In genomic region chr9:96048116-96048953, GRCh38 we compare ENCODE assay signal across 11 cellular contexts.
DNase-seq lines count a peak whose midpoint lies in the region; ATAC-seq and TF ChIP-seq lines count a peak whose summit lies in the region.
"Had no signal": no experiment of that assay in that cellular context is flagged by ENCODE, and none has a peak within 500 bp of the region (broad histone marks: within the 10 kb centered on the region; RNA-seq: fewer than 3 reads in every experiment).

No MANE protein-coding gene starts in this region.

- intact Hi-C loops in breast epithelium (cut with DNase I; ENCODE audit: low total_unique reads) = loop anchor here (10.0 kb wide), 1 partner anchor 1294 kb away; no protein-coding TSS in a partner anchor
- intact Hi-C loops in MCF 10A (cut with micrococcal nuclease) = no loop called here

- H3K27me3 ChIP-seq in breast epithelium (no peaks in the 10 kb centered on the region), gastroesophageal sphincter (no peaks in the 10 kb centered on the region)

- CTCF ChIA-PET in MCF 10A (lab: Yijun Ruan, JAX) = interaction anchor here (0.6 kb wide), 1 partner anchor 12 kb away, joined by 3 read pairs; no protein-coding TSS in a partner anchor

- no TSS peak for BruUV-seq in MCF 10A (replicated peaks; lab: Mats Ljungman, UMichigan)

- no peaks in the 10 kb centered on the region for H3K9me3 ChIP-seq in breast epithelium
- H3K9me3 ChIP-seq in gastroesophageal sphincter = no peaks in the 10 kb centered on the region
- H3K9me3 ChIP-seq: neutrophil had no signal

- no peak for TF ChIP-seq POLR2A in breast epithelium (IDR thresholded peaks at IDR 0.05)
- no peak for TF ChIP-seq POLR2A in gastroesophageal sphincter (IDR thresholded peaks at IDR 0.05)

- no peak for TF ChIP-seq CTCF in breast epithelium (IDR thresholded peaks at IDR 0.05)
- no peak for TF ChIP-seq CTCF in MCF 10A (IDR thresholded peaks at IDR 0.05; ENCODE audit: unreplicated experiment)
- TF ChIP-seq CTCF in gastroesophageal sphincter (IDR thresholded peaks at IDR 0.05) = no peak
- no peak for TF ChIP-seq CTCF in neural crest cell (conservative IDR thresholded peaks at IDR 0.05)

- H3K27ac ChIP-seq in breast epithelium (peak overlapping the region; percentile 74 to 83), gastroesophageal sphincter (peak overlapping the region in 3 of 4 donors; percentile 43 to 74 (median 69)), urinary bladder (ENCODE audit: low read depth) (peak overlapping the region; percentile 75)
- H3K27ac ChIP-seq: neutrophil had no signal

- H3K4me3 Mint-ChIP-seq in MCF 10A (ENCODE audit: unreplicated experiment) (no peak overlapping the region), neural crest cell (peak overlapping the region; percentile 71)
- H3K4me3 Mint-ChIP-seq: CD8-positive, alpha-beta T cell had no signal

- H3K4me1 Mint-ChIP-seq in MCF 10A (ENCODE audit: insufficient read depth, unreplicated experiment) (no peaks in the 10 kb centered on the region), neural crest cell (peaks cover 45% of the 10 kb centered on the region)

- ATAC-seq in gastroesophageal sphincter (no peak), GM18861 (IDR thresholded peaks at IDR 0.05; ENCODE audit: unreplicated experiment) (no peak), HG03159 (IDR thresholded peaks at IDR 0.05; ENCODE audit: unreplicated experiment) (no peak)
- ATAC-seq: CD8-positive, alpha-beta T cell had no signal

- 13 to 43% methylated on average over 1 to 5 of the region's 24 CpGs for WGBS in gastroesophageal sphincter (ENCODE audit: low coverage in 1 of 2), 2 donors
- WGBS in urinary bladder = 28% methylated on average over 24 of the region's 24 CpGs

- DNase-seq in breast epithelium (ENCODE audit: low spot score in 2 of 2) (no peak), MCF 10A (ENCODE audit: unreplicated experiment) (no peak), neural crest cell (ENCODE audit: low read depth, low spot score) (peak; percentile 26), DMS153 (lab: John Stamatoyannopoulos, UW) (no peak)
- DNase-seq: activated gamma-delta T cell; CD8-positive, alpha-beta T cell had no signal

- H3K4me1 ChIP-seq in breast epithelium (no peaks in the 10 kb centered on the region), gastroesophageal sphincter (peaks cover 0 to 17% (median 0%) of the 10 kb centered on the region in 3 donors), urinary bladder (ENCODE audit: insufficient read depth) (no peaks in the 10 kb centered on the region)

- H3K27me3 Mint-ChIP-seq in MCF 10A (ENCODE audit: insufficient read depth, unreplicated experiment) = peaks cover 22% of the 10 kb centered on the region
- peaks cover 4% of the 10 kb centered on the region for H3K27me3 Mint-ChIP-seq in neural crest cell (ENCODE audit: low read depth)

- no peak for TF ChIP-seq EP300 in gastroesophageal sphincter (IDR thresholded peaks at IDR 0.05)

- no peaks in the 10 kb centered on the region for H3K36me3 ChIP-seq in breast epithelium
- H3K36me3 ChIP-seq in gastroesophageal sphincter = no peaks in the 10 kb centered on the region
- H3K36me3 ChIP-seq in urinary bladder (ENCODE audit: insufficient read depth) = no peaks in the 10 kb centered on the region
- H3K36me3 ChIP-seq: neutrophil had no signal

- POLR2A ChIA-PET in MCF 10A (lab: Yijun Ruan, JAX) = no interaction called here

- H3K4me3 ChIP-seq in breast epithelium (peak overlapping the region in 2 of 3 donors; percentile 34 to 48), gastroesophageal sphincter (peak overlapping the region in 1 of 2 donors; percentile 23), urinary bladder (ENCODE audit: low read depth, low read length) (no peak overlapping the region)

- peaks cover under 1% of the 10 kb centered on the region for H3K36me3 Mint-ChIP-seq in MCF 10A (ENCODE audit: insufficient read depth, unreplicated experiment)
- no peaks in the 10 kb centered on the region for H3K36me3 Mint-ChIP-seq in neural crest cell (ENCODE audit: low read depth)
- H3K36me3 Mint-ChIP-seq: CD8-positive, alpha-beta T cell had no signal

- H3K27ac Mint-ChIP-seq in MCF 10A (ENCODE audit: low read depth, unreplicated experiment) (no peak overlapping the region), neural crest cell (ENCODE audit: unreplicated experiment) (peak overlapping the region; percentile 88)
- H3K27ac Mint-ChIP-seq: CD8-positive, alpha-beta T cell had no signal

- H3K9me3 Mint-ChIP-seq in MCF 10A (ENCODE audit: unreplicated experiment) = no peaks in the 10 kb centered on the region
- peaks cover 3% of the 10 kb centered on the region for H3K9me3 Mint-ChIP-seq in neural crest cell
- H3K9me3 Mint-ChIP-seq: CD8-positive, alpha-beta T cell had no signal
